Comparison of ENCODE assay signal across 8 cellular contexts in the genomic region with DNA sequence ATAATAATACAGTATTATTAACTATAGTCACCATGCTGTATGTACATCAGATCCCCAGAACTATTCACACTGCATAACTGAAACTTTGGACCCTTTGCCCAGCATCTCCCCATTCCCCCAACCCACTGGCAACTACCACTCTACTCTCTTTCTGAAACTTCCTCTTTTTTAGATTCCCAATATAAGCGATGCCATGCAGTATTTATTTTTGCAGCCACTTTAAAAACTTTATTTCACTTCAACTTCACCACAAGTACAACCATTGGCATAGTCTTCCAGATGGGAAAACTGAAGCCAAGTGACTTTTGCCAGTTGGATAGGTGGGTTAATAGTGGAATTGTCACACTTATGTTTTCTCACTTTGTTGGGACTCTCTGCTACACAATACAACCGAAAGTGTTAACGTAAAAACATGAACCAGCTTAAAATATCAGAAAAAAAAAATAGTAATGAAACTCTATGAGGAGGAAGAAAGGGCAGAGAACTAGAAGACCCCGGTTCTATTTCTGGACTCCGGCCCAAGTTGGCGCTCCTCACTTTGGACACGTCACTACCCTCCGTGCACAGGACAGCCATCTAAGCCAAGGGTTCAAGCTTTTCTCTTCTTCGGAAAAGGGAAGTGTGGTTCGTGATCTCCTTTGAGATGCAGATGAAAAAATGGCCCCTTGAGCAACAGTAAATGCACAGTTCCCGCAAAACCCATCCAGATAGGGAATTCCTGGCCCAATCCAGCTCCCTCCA. TPM values are rescaled to one million over a fixed set of nuclear protein-coding genes. Genes with fewer than 3 reads are reported as not detected.
DNase-seq lines count a peak whose midpoint lies in the region; ATAC-seq, FAIRE-seq and TF ChIP-seq lines count a peak whose summit lies in the region.

No MANE protein-coding gene starts in this region.

- H3K9me3 ChIP-seq in SK-N-MC (ENCODE audit: low read depth, low read length), result no peaks in the 10 kb centered on the region
- no peaks in the 10 kb centered on the region for H3K9me3 ChIP-seq in esophagus muscularis mucosa

- peaks cover 11 to 19% (median 14%) of the 10 kb centered on the region in 4 donors for H3K4me1 ChIP-seq in esophagus muscularis mucosa
- no peaks in the 10 kb centered on the region for H3K4me1 ChIP-seq in rectal smooth muscle tissue (ENCODE audit: control insufficient read depth, insufficient read depth, low read length)

- ATAC-seq in HG02885 (IDR thresholded peaks at IDR 0.05; ENCODE audit: poor library complexity, unreplicated experiment), result peak; percentile 21

- H3K27ac ChIP-seq in SK-N-MC, result no peak overlapping the region
- H3K27ac ChIP-seq in esophagus muscularis mucosa (replicated peaks in 1 of 4), result no peak overlapping the region
- H3K27ac ChIP-seq in rectal smooth muscle tissue (ENCODE audit: low read depth, low read length), result no peak overlapping the region

- no peak for FAIRE-seq in D721Med (lab: Jason Lieb, UNC)

- peak; percentile 67 for DNase-seq in GM12865 (ENCODE audit: low read depth)
- DNase-seq in SK-N-MC (ENCODE audit: low read depth, low spot score), result no peak
- no peak for DNase-seq in esophagus muscularis mucosa (ENCODE audit: extremely low spot score)
- DNase-seq in D721Med (ENCODE audit: insufficient read length, low spot score), result no peak
- DNase-seq in NCI-H128 (lab: John Stamatoyannopoulos, UW; ENCODE audit: unreplicated experiment), result no peak
- DNase-seq in cerebellar cortex (ENCODE audit: low spot score), result no peak

- TF ChIP-seq CTCF in GM12865 (IDR thresholded peaks at IDR 0.05; ENCODE audit: insufficient read depth, low read depth, low read length, missing control alignments) (no peak), esophagus muscularis mucosa (IDR thresholded peaks at IDR 0.05) (no peak), D721Med (IDR thresholded peaks at IDR 0.05; ENCODE audit: insufficient read depth, missing control alignments) (no peak)

- H3K4me3 ChIP-seq in GM12865 (ENCODE audit: low read depth, low read length) (peak overlapping the region; percentile 82), SK-N-MC (peak overlapping the region; percentile 80), esophagus muscularis mucosa (peak overlapping the region; percentile 51 to 67 (median 54)), rectal smooth muscle tissue (ENCODE audit: low read length) (peak overlapping the region; percentile 69)

- peaks cover 12% of the 10 kb centered on the region; the same call in 1 of the 2 replicates for H3K36me3 ChIP-seq in SK-N-MC (ENCODE audit: insufficient read depth, low read length)
- H3K36me3 ChIP-seq in esophagus muscularis mucosa, result no peaks in the 10 kb centered on the region
- H3K36me3 ChIP-seq in rectal smooth muscle tissue (ENCODE audit: control insufficient read depth, insufficient read depth, low read length), result no peaks in the 10 kb centered on the region

- intact Hi-C loops in esophagus muscularis mucosa (cut with DNase I), result no loop called here

- WGBS in esophagus muscularis mucosa, result 4% methylated on average over 11 of the region's 11 CpGs

- no peaks in the 10 kb centered on the region for H3K27me3 ChIP-seq in esophagus muscularis mucosa
- no peaks in the 10 kb centered on the region for H3K27me3 ChIP-seq in rectal smooth muscle tissue (ENCODE audit: control insufficient read depth, insufficient read depth, low read length)

- no peak for TF ChIP-seq POLR2A in esophagus muscularis mucosa (IDR thresholded peaks at IDR 0.05; ENCODE audit: low read depth)

- no peak for TF ChIP-seq EP300 in esophagus muscularis mucosa (IDR thresholded peaks at IDR 0.05)

- H3K9ac ChIP-seq in SK-N-MC (ENCODE audit: insufficient read length) (peak overlapping the region; percentile 75), rectal smooth muscle tissue (ENCODE audit: low read length) (no peak overlapping the region)

RNA-seq across cellular contexts. Expression of a gene that starts 0.7 kb away (rescaled TPM):
- under 1 TPM; 0.13 to 0.83 (median 0.35) TPM for total RNA-seq in esophagus muscularis mucosa
